8 cellular contexts compared by ENCODE assay signal in the genomic region with DNA sequence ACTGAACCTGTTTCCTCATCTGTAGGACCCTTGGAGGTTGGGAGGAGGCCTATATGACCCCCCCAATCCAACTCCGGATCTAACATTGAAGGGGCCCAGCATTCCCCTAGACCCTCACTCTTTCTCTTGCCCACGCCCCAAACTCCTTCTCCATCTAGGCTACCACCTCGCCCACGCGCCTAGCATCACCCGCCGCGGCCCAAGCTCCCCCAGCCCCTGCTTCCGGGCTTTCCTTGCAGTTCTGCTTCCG. TPM values are rescaled to one million over a fixed set of nuclear protein-coding genes. Genes with fewer than 3 reads are reported as not detected.
A peak's percentile ranks its signal among the peaks of the same experiment; 100 is the strongest.
DNase-seq lines count a peak whose midpoint lies in the region; ATAC-seq and TF ChIP-seq lines count a peak whose summit lies in the region.

No MANE protein-coding gene starts in this region.

- 0 to 2% methylated on average over 10 of the region's 10 CpGs for WGBS in thyroid gland, 2 donors

- H3K27ac Mint-ChIP-seq in natural killer cell: peak overlapping the region; percentile 82 to 91

- H3K4me3 ChIP-seq in coronary artery (peak overlapping the region; percentile 97), thyroid gland (replicated peaks in 1 of 3) (peak overlapping the region; percentile 30 to 100 (median 81))

- H3K9me3 ChIP-seq in thyroid gland: no peaks in the 10 kb centered on the region

- H3K4me1 Mint-ChIP-seq in natural killer cell: peaks cover 9 to 33% of the 10 kb centered on the region in 2 donors

- DNase-seq in SIG-M5 treated with dmso at 0.1 percent for 504 hours (lab: John Stamatoyannopoulos, UW; ENCODE audit: unreplicated experiment) (peak; percentile 45), SIG-M5 (lab: John Stamatoyannopoulos, UW) (no peak), SW480 (ENCODE audit: low spot score) (peak; percentile 17), coronary artery (ENCODE audit: low spot score) (no peak), natural killer cell (peak; percentile 20), thyroid gland (peak in 1 of 2 donors; percentile 42), middle frontal gyrus (ENCODE audit: extremely low spot score, low spot score) (no peak)

- peaks cover 0 to 12% of the 10 kb centered on the region in 2 donors for H3K4me1 ChIP-seq in thyroid gland

- intact Hi-C loops in natural killer cell (cut with micrococcal nuclease): loop anchor here (1.0 kb wide), 2 partner anchors 54 to 78 kb away; a partner anchor contains a TSS
- intact Hi-C loops in thyroid gland (cut with DNase I): no loop called here

- TF ChIP-seq CTCF in coronary artery (IDR thresholded peaks at IDR 0.05): peak; percentile 4
- no peak for TF ChIP-seq CTCF in natural killer cell (IDR thresholded peaks at IDR 0.05)
- no peak for TF ChIP-seq CTCF in thyroid gland (IDR thresholded peaks at IDR 0.05)

- peak overlapping the region; percentile 93 for H3K4me3 Mint-ChIP-seq in natural killer cell

- no peaks in the 10 kb centered on the region for H3K36me3 Mint-ChIP-seq in natural killer cell

- no peaks in the 10 kb centered on the region for H3K27me3 ChIP-seq in thyroid gland

- no peaks in the 10 kb centered on the region for H3K9me3 Mint-ChIP-seq in natural killer cell

- H3K36me3 ChIP-seq in thyroid gland: no peaks in the 10 kb centered on the region

- no peaks in the 10 kb centered on the region for H3K27me3 Mint-ChIP-seq in natural killer cell (ENCODE audit: low read depth in 2 of 2)

- TF ChIP-seq POLR2A in thyroid gland (IDR thresholded peaks at IDR 0.05): no peak

- H3K27ac ChIP-seq in coronary artery: peak overlapping the region; percentile 97
- peak overlapping the region; percentile 29 to 91 (median 83) for H3K27ac ChIP-seq in thyroid gland

- ATAC-seq in natural killer cell (no peak), HG03457 (IDR thresholded peaks at IDR 0.05; ENCODE audit: unreplicated experiment) (no peak)

RNA-seq across cellular contexts. Expression of a gene that starts 0.5 kb away (rescaled TPM):
- total RNA-seq in natural killer cell (10 to 100 TPM; 69.9 to 81.2 (median 75.8) TPM), thyroid gland (10 to 100 TPM; 20.2 to 34.9 (median 29.5) TPM)

RNA-seq across cellular contexts. Expression of a gene that starts 54.7 kb away (rescaled TPM):
- 10 to 100 TPM; 32.8 to 42.6 (median 36.7) TPM for total RNA-seq in natural killer cell
- 100 to 1,000 TPM in 2 of 4 donors, 10 to 100 TPM in 2; 40.6 to 135 (median 90.9) TPM for total RNA-seq in thyroid gland

Comparison
In these comparisons a context has a peak if more than half of its experiments do, and no peak if none do; other contexts are left out.
1. DNase-seq: peak in SIG-M5 treated with dmso at 0.1 percent for 504 hours (single experiment), SW480 (single experiment) and natural killer cell (single experiment); none in SIG-M5 (single experiment), coronary artery (single experiment) and middle frontal gyrus (single experiment).